ENCODE assay signal across 14 cellular contexts in the genomic region with DNA sequence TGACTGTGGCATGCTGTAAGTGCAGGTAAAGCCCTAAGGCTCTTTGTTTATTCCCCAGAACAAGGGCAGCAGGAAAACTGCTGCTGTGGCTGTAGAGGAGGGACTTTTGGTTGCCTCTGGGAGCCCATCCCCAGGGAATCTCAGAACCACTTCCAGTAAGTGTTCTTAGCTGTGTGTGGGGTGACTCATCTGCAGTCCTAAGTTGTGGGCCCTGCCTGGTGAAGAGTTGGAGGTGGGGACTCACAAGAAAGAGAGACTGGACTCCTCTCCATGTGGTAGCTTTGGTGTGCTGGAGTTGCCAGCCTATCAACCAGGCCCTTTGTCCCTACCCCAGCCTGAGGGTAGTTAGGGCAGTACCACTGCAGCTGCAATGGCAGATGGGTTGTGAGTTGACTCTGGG. TPM values are rescaled to one million over a fixed set of nuclear protein-coding genes. Genes with fewer than 3 reads are reported as not detected.
A peak's percentile ranks its signal among the peaks of the same experiment; 100 is the strongest.
DNase-seq lines count a peak whose midpoint lies in the region; ATAC-seq and TF ChIP-seq lines count a peak whose summit lies in the region.
"Had no signal": no experiment of that assay in that cellular context is flagged by ENCODE, and none has a peak within 500 bp of the region (broad histone marks: within the 10 kb centered on the region; RNA-seq: fewer than 3 reads in every experiment).

No MANE protein-coding gene starts in this region.

- CTCF ChIA-PET in activated CD8-positive, alpha-beta T cell treated with anti-CD3 and anti-CD28 coated beads, Interleukin-2, amount 10 ng/mL, durations not matched to agents 7 days and 5 days (lab: Charles Lee), result no interaction called here

- H3K4me3 Mint-ChIP-seq in activated CD8-positive, alpha-beta T cell treated with anti-CD3 and anti-CD28 coated beads, Interleukin-2, amount 10 ng/mL, durations not matched to agents 7 days and 5 days, result no peak overlapping the region
- H3K4me3 Mint-ChIP-seq: B cell had no signal

- H3K4me3 ChIP-seq in RWPE2 (ENCODE audit: severe bottlenecking) (no peak overlapping the region), fibroblast of villous mesenchyme (ENCODE audit: low read depth, low read length) (no peak overlapping the region)
- H3K4me3 ChIP-seq: esophagus muscularis mucosa, GM12878, right lobe of liver had no signal

- no peak for TF ChIP-seq CTCF in RWPE2 (IDR thresholded peaks at IDR 0.05; ENCODE audit: poor library complexity, severe bottlenecking)
- TF ChIP-seq CTCF in fibroblast of villous mesenchyme (IDR thresholded peaks at IDR 0.05; ENCODE audit: insufficient read depth, low read depth, low read length), result no peak

- POLR2A ChIA-PET in activated CD8-positive, alpha-beta T cell treated with anti-CD3 and anti-CD28 coated beads, Interleukin-2, amount 10 ng/mL, durations not matched to agents 7 days and 5 days (lab: Charles Lee), result interaction anchor here (0.6 kb wide), 1 partner anchor 108 kb away, joined by 3 read pairs; no protein-coding TSS in a partner anchor

- H3K27me3 Mint-ChIP-seq in activated CD8-positive, alpha-beta T cell treated with anti-CD3 and anti-CD28 coated beads, Interleukin-2, amount 10 ng/mL, durations not matched to agents 7 days and 5 days (ENCODE audit: low read depth), result no peaks in the 10 kb centered on the region
- H3K27me3 Mint-ChIP-seq: B cell had no signal

- H3K27ac Mint-ChIP-seq in activated CD8-positive, alpha-beta T cell treated with anti-CD3 and anti-CD28 coated beads, Interleukin-2, amount 10 ng/mL, durations not matched to agents 7 days and 5 days, result no peak overlapping the region
- H3K27ac Mint-ChIP-seq: B cell had no signal

- DNase-seq in cardiac septum (ENCODE audit: low spot score) (peak; percentile 66), Right ventricle myocardium superior (no peak), RWPE2 (ENCODE audit: low spot score) (no peak), fibroblast of villous mesenchyme (ENCODE audit: low read depth) (peak; percentile 56), NCI-H510A treated with DMSO at 0.1 percent for 48 hours (lab: John Stamatoyannopoulos, UW) (no peak)
- DNase-seq in activated CD8-positive, alpha-beta T cell treated with anti-CD3 and anti-CD28 coated beads, Interleukin-2, amount 10 ng/mL, durations not matched to agents 7 days and 5 days, result no peak
- DNase-seq in stimulated activated CD8-positive, alpha-beta memory T cell treated with anti-CD3 and anti-CD28 coated beads, Interleukin-4, amount 100 ng/mL, for 48 hours, result no peak
- DNase-seq: activated CD4-positive, alpha-beta T cell treated with anti-CD3 and anti-CD28 coated beads, Interleukin-2, amount 50 U/mL, for 48 hours; midbrain; right lobe of liver had no signal

- H3K9me3 ChIP-seq in RWPE2 (ENCODE audit: severe bottlenecking), result peaks cover 5% of the 10 kb centered on the region
- H3K9me3 ChIP-seq: right lobe of liver had no signal

- H3K4me1 ChIP-seq in RWPE2 (ENCODE audit: insufficient read depth, poor library complexity, severe bottlenecking), result no peaks in the 10 kb centered on the region
- H3K4me1 ChIP-seq: esophagus muscularis mucosa, right lobe of liver had no signal

- H3K4me1 Mint-ChIP-seq in activated CD8-positive, alpha-beta T cell treated with anti-CD3 and anti-CD28 coated beads, Interleukin-2, amount 10 ng/mL, durations not matched to agents 7 days and 5 days (ENCODE audit: low read depth), result no peaks in the 10 kb centered on the region
- H3K4me1 Mint-ChIP-seq: B cell had no signal

- H3K36me3 ChIP-seq in RWPE2 (ENCODE audit: low read depth), result no peaks in the 10 kb centered on the region
- H3K36me3 ChIP-seq: esophagus muscularis mucosa, right lobe of liver had no signal

- peaks cover 38% of the 10 kb centered on the region for H3K9me3 Mint-ChIP-seq in activated CD8-positive, alpha-beta T cell treated with anti-CD3 and anti-CD28 coated beads, Interleukin-2, amount 10 ng/mL, durations not matched to agents 7 days and 5 days (ENCODE audit: insufficient read depth)

- no peaks in the 10 kb centered on the region for H3K27me3 ChIP-seq in RWPE2 (ENCODE audit: insufficient read depth, poor library complexity, severe bottlenecking)
- H3K27me3 ChIP-seq: esophagus muscularis mucosa, right lobe of liver had no signal

- intact Hi-C loops in cardiac septum (cut with DNase I) (no loop called here), Right ventricle myocardium superior (cut with DNase I) (no loop called here)

- H3K27ac ChIP-seq in RWPE2 (ENCODE audit: poor library complexity, severe bottlenecking), result no peak overlapping the region
- H3K27ac ChIP-seq: esophagus muscularis mucosa, right lobe of liver had no signal

- ATAC-seq in Right ventricle myocardium superior (ENCODE audit: poor library complexity) (no peak), RWPE2 (ENCODE audit: low read depth) (peak; percentile 79), GM21717 (IDR thresholded peaks at IDR 0.05; ENCODE audit: unreplicated experiment) (no peak)
- no peak for ATAC-seq in activated CD8-positive, alpha-beta T cell treated with anti-CD3 and anti-CD28 coated beads, Interleukin-2, amount 10 ng/mL, durations not matched to agents 7 days and 5 days
- ATAC-seq: GM12878, right lobe of liver had no signal

- peaks cover 12% of the 10 kb centered on the region for H3K36me3 Mint-ChIP-seq in activated CD8-positive, alpha-beta T cell treated with anti-CD3 and anti-CD28 coated beads, Interleukin-2, amount 10 ng/mL, durations not matched to agents 7 days and 5 days (ENCODE audit: low read depth)

RNA-seq across cellular contexts. Expression of a gene that starts 24.0 kb away (rescaled TPM):
- 22.0 TPM for total RNA-seq in cardiac septum
- total RNA-seq in Right ventricle myocardium superior, result 20.9 TPM
- total RNA-seq in fibroblast of villous mesenchyme, result 16.8 and 21.6 TPM in 2 replicates
- total RNA-seq in activated CD8-positive, alpha-beta T cell treated with anti-CD3 and anti-CD28 coated beads, Interleukin-2, amount 10 ng/mL, durations not matched to agents 7 days and 5 days, result 10 to 100 TPM; 22.5 to 27.9 TPM

Comparison
In these comparisons a context has a peak if more than half of its experiments do, and no peak if none do; other contexts are left out.
1. DNase-seq: peak in cardiac septum (single experiment) and fibroblast of villous mesenchyme (single experiment); none in Right ventricle myocardium superior (single experiment), RWPE2 (single experiment), activated CD8-positive, alpha-beta T cell treated with anti-CD3 and anti-CD28 coated beads, Interleukin-2, amount 10 ng/mL, durations not matched to agents 7 days and 5 days (single experiment), stimulated activated CD8-positive, alpha-beta memory T cell treated with anti-CD3 and anti-CD28 coated beads, Interleukin-4, amount 100 ng/mL, for 48 hours (single experiment) and NCI-H510A treated with DMSO at 0.1 percent for 48 hours (single experiment).